In genomic region chr1:225887030-225887314, GRCh38 we compare ENCODE assay signal across 16 cellular contexts. TPM values are rescaled to one million over a fixed set of nuclear protein-coding genes. Genes with fewer than 3 reads are reported as not detected.
"Had no signal": no experiment of that assay in that cellular context is flagged by ENCODE, and none has a peak within 500 bp of the region (broad histone marks: within the 10 kb centered on the region; RNA-seq: fewer than 3 reads in every experiment).

No MANE protein-coding gene starts in this region.

- H3K27ac Mint-ChIP-seq: activated CD4-positive, alpha-beta memory T cell treated with anti-CD3 and anti-CD28 coated beads for 36 hours; activated naive CD8-positive, alpha-beta T cell treated with anti-CD3 and anti-CD28 coated beads, Interleukin-2, amount 10 ng/mL, durations not matched to agents 7 days and 5 days; natural killer cell treated with Interleukin-12 subunit alpha and Interleukin-12 subunit beta and Interleukin-15 and Interleukin-18, amount 100 ng/mL, for 72 hours; stimulated activated naive CD8-positive, alpha-beta T cell treated with anti-CD3 and anti-CD28 coated beads, Interleukin-15, amount 100 ng/mL, for 72 hours had no signal

- H3K27ac ChIP-seq: esophagus squamous epithelium, ovary, testis had no signal

- H3K4me3 ChIP-seq: esophagus squamous epithelium, ovary had no signal

- H3K4me3 Mint-ChIP-seq: activated CD4-positive, alpha-beta memory T cell treated with anti-CD3 and anti-CD28 coated beads for 36 hours; activated naive CD8-positive, alpha-beta T cell treated with anti-CD3 and anti-CD28 coated beads, Interleukin-2, amount 10 ng/mL, durations not matched to agents 7 days and 5 days; natural killer cell treated with Interleukin-12 subunit alpha and Interleukin-12 subunit beta and Interleukin-15 and Interleukin-18, amount 100 ng/mL, for 72 hours; stimulated activated naive CD8-positive, alpha-beta T cell treated with anti-CD3 and anti-CD28 coated beads, Interleukin-15, amount 100 ng/mL, for 72 hours had no signal

- H3K27me3 Mint-ChIP-seq: activated CD4-positive, alpha-beta memory T cell treated with anti-CD3 and anti-CD28 coated beads for 36 hours; stimulated activated naive CD8-positive, alpha-beta T cell treated with anti-CD3 and anti-CD28 coated beads, Interleukin-15, amount 100 ng/mL, for 72 hours had no signal

- DNase-seq: activated CD4-positive, alpha-beta memory T cell treated with anti-CD3 and anti-CD28 coated beads for 36 hours; activated gamma-delta T cell treated with Interleukin-2 at 50 U/mL for 16 hours; activated naive CD8-positive, alpha-beta T cell treated with anti-CD3 and anti-CD28 coated beads, Interleukin-2, amount 10 ng/mL, durations not matched to agents 7 days and 5 days; activated T-cell treated with anti-CD3 and anti-CD28 coated beads, Interleukin-2, amount 50 U/mL, for 48 hours; anterior cingulate cortex; esophagus squamous epithelium; foreskin fibroblast; left cardiac atrium; mammary epithelial cell; stimulated activated CD4-positive, alpha-beta T cell treated with anti-CD3 and anti-CD28 coated beads, Interleukin-4, amount 100 ng/mL, for 24 hours; stimulated activated naive CD8-positive, alpha-beta T cell treated with anti-CD3 and anti-CD28 coated beads, Interleukin-15, amount 100 ng/mL, for 72 hours; T1000; testis had no signal

- H3K9me3 Mint-ChIP-seq: activated CD4-positive, alpha-beta memory T cell treated with anti-CD3 and anti-CD28 coated beads for 36 hours; activated naive CD8-positive, alpha-beta T cell treated with anti-CD3 and anti-CD28 coated beads, Interleukin-2, amount 10 ng/mL, durations not matched to agents 7 days and 5 days; natural killer cell treated with Interleukin-12 subunit alpha and Interleukin-12 subunit beta and Interleukin-15 and Interleukin-18, amount 100 ng/mL, for 72 hours; stimulated activated naive CD8-positive, alpha-beta T cell treated with anti-CD3 and anti-CD28 coated beads, Interleukin-15, amount 100 ng/mL, for 72 hours had no signal

- H3K9me3 ChIP-seq: esophagus squamous epithelium, ovary, testis had no signal

- ATAC-seq: left cardiac atrium; natural killer cell treated with Interleukin-12 subunit alpha and Interleukin-12 subunit beta and Interleukin-15 and Interleukin-18, amount 100 ng/mL, for 72 hours had no signal

- H3K36me3 Mint-ChIP-seq: activated CD4-positive, alpha-beta memory T cell treated with anti-CD3 and anti-CD28 coated beads for 36 hours; activated naive CD8-positive, alpha-beta T cell treated with anti-CD3 and anti-CD28 coated beads, Interleukin-2, amount 10 ng/mL, durations not matched to agents 7 days and 5 days; natural killer cell treated with Interleukin-12 subunit alpha and Interleukin-12 subunit beta and Interleukin-15 and Interleukin-18, amount 100 ng/mL, for 72 hours had no signal

- H3K36me3 ChIP-seq: esophagus squamous epithelium, ovary had no signal

- H3K27me3 ChIP-seq: ovary, testis had no signal

RNA-seq across cellular contexts. Expression of gene LEFTY1, which starts 2.0 kb away (rescaled TPM):
- total RNA-seq: esophagus squamous epithelium; mammary epithelial cell; natural killer cell treated with Interleukin-12 subunit alpha and Interleukin-12 subunit beta and Interleukin-15 and Interleukin-18, amount 100 ng/mL, for 72 hours had no signal

RNA-seq across cellular contexts. Expression of gene LEFTY2, which starts 54.0 kb away (rescaled TPM):
- total RNA-seq: activated CD4-positive, alpha-beta memory T cell treated with anti-CD3 and anti-CD28 coated beads for 36 hours; activated naive CD8-positive, alpha-beta T cell treated with anti-CD3 and anti-CD28 coated beads, Interleukin-2, amount 10 ng/mL, durations not matched to agents 7 days and 5 days; esophagus squamous epithelium; mammary epithelial cell; natural killer cell treated with Interleukin-12 subunit alpha and Interleukin-12 subunit beta and Interleukin-15 and Interleukin-18, amount 100 ng/mL, for 72 hours; renal cortical epithelial cell had no signal
